Comparison of ENCODE assay signal across 19 cellular contexts in the genomic region with DNA sequence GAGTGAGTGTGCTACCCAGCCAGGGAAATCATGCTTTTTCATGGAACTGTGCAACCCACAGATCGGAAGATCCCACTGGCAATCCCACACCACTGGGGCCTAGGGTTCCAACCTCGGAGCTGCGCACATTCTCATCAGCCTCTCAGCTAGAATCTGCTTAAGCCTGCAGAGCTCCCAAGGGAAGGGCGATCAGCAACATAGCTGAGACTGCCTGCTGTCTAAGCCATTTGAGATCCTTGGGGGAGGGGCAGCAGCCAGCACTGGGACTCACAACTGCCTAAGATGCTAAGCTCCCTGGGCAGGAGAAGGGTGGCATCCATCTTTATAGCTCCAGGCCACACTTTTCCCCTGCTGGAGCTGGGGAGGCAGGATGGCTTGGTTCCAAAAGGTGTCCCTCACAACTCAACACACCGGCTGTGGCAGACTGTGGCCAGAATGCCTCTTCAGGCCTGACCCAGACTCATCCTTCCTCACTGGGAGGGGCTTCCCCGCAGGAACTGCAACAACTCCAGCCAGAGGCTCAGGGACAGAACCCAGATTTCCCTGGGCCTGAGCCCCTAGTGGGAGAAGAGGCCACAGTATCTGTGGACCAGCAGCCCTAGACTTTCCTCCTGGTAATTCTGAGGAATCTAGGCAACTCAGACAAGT.
"Had no signal": no experiment of that assay in that cellular context is flagged by ENCODE, and none has a peak within 500 bp of the region (broad histone marks: within the 10 kb centered on the region; RNA-seq: fewer than 3 reads in every experiment).

No MANE protein-coding gene starts in this region.

- H3K27me3 ChIP-seq: breast epithelium, left lung, ovary, right lobe of liver, upper lobe of right lung had no signal

- DNase-seq: activated CD4-positive, alpha-beta T cell treated with anti-CD3 and anti-CD28 coated beads, Interleukin-2, amount 50 U/mL, for 1 hour; activated CD4-positive, CD25-positive, alpha-beta regulatory T cell treated with anti-CD3 and anti-CD28 coated beads, Interleukin-2, amount 50 U/mL, for 72 hours; activated CD8-positive, alpha-beta memory T cell treated with anti-CD3 and anti-CD28 coated beads, Interleukin-2, amount 50 U/mL, for 4 hours; activated effector memory CD4-positive, alpha-beta T cell treated with anti-CD3 and anti-CD28 coated beads, Interleukin-2, amount 50 U/mL, for 16 hours; activated T-cell treated with anti-CD3 and anti-CD28 coated beads, Interleukin-2, amount 50 U/mL, for 72 hours; head of caudate nucleus; left lung; mammary epithelial cell; mucosa of descending colon; naive B cell; ovary; stimulated activated CD4-positive, alpha-beta T cell treated with anti-CD3 and anti-CD28 coated beads, Interleukin-4, amount 100 ng/mL, for 24 hours; upper lobe of right lung had no signal

- H3K4me3 ChIP-seq: breast epithelium, coronary artery, left lung, mucosa of descending colon, ovary, right lobe of liver, thoracic aorta, upper lobe of right lung had no signal

- H3K27ac Mint-ChIP-seq: activated naive CD4-positive, alpha-beta T cell treated with anti-CD3 and anti-CD28 coated beads, Interleukin-2, amount 50 U/mL, for 24 hours; activated T-cell treated with anti-CD3 and anti-CD28 coated beads, Interleukin-2, amount 50 U/mL, for 72 hours; naive B cell; stimulated activated memory B cell treated with anti-CD40 and anti-IgM and Interleukin-4, amounts not matched to agents 10 μg/mL and 1 μg/mL and 100 μg/mL, for 72 hours had no signal

- H3K9me3 ChIP-seq: breast epithelium, left lung, mucosa of descending colon, ovary, right lobe of liver, thoracic aorta, upper lobe of right lung had no signal

- H3K4me1 Mint-ChIP-seq: activated naive CD4-positive, alpha-beta T cell treated with anti-CD3 and anti-CD28 coated beads, Interleukin-2, amount 50 U/mL, for 24 hours; naive B cell; stimulated activated memory B cell treated with anti-CD40 and anti-IgM and Interleukin-4, amounts not matched to agents 10 μg/mL and 1 μg/mL and 100 μg/mL, for 72 hours had no signal

- H3K27ac ChIP-seq: breast epithelium, coronary artery, left lung, ovary, right lobe of liver, thoracic aorta, upper lobe of right lung had no signal

- H3K36me3 Mint-ChIP-seq: activated naive CD4-positive, alpha-beta T cell treated with anti-CD3 and anti-CD28 coated beads, Interleukin-2, amount 50 U/mL, for 24 hours; stimulated activated memory B cell treated with anti-CD40 and anti-IgM and Interleukin-4, amounts not matched to agents 10 μg/mL and 1 μg/mL and 100 μg/mL, for 72 hours had no signal

- H3K4me3 Mint-ChIP-seq: activated naive CD4-positive, alpha-beta T cell treated with anti-CD3 and anti-CD28 coated beads, Interleukin-2, amount 50 U/mL, for 24 hours; activated T-cell treated with anti-CD3 and anti-CD28 coated beads, Interleukin-2, amount 50 U/mL, for 72 hours; naive B cell; stimulated activated memory B cell treated with anti-CD40 and anti-IgM and Interleukin-4, amounts not matched to agents 10 μg/mL and 1 μg/mL and 100 μg/mL, for 72 hours had no signal

- H3K27me3 Mint-ChIP-seq: activated naive CD4-positive, alpha-beta T cell treated with anti-CD3 and anti-CD28 coated beads, Interleukin-2, amount 50 U/mL, for 24 hours; naive B cell; stimulated activated memory B cell treated with anti-CD40 and anti-IgM and Interleukin-4, amounts not matched to agents 10 μg/mL and 1 μg/mL and 100 μg/mL, for 72 hours had no signal

- H3K4me1 ChIP-seq: breast epithelium, left lung, right lobe of liver, upper lobe of right lung had no signal

- ATAC-seq: activated T-cell treated with anti-CD3 and anti-CD28 coated beads, Interleukin-2, amount 50 U/mL, for 72 hours; left lung; mucosa of descending colon; right lobe of liver; stimulated activated memory B cell treated with anti-CD40 and anti-IgM and Interleukin-4, amounts not matched to agents 10 μg/mL and 1 μg/mL and 100 μg/mL, for 72 hours; upper lobe of right lung had no signal

- H3K36me3 ChIP-seq: breast epithelium, left lung, ovary, right lobe of liver, thoracic aorta, upper lobe of right lung had no signal
